ENCODE assay signal across 17 cellular contexts in genomic region chr9:1876891-1877496, GRCh38.
"Had no signal": no experiment of that assay in that cellular context is flagged by ENCODE, and none has a peak within 500 bp of the region (broad histone marks: within the 10 kb centered on the region; RNA-seq: fewer than 3 reads in every experiment).

No MANE protein-coding gene starts in this region.

- FAIRE-seq: frontal cortex, islet of Langerhans, urothelium cell line had no signal

- DNase-seq: activated effector memory CD4-positive, alpha-beta T cell treated with anti-CD3 and anti-CD28 coated beads, Interleukin-2, amount 50 U/mL, for 16 hours; caudate nucleus; colonic mucosa; effector CD8-positive, alpha-beta T cell; heart left ventricle; mammary epithelial cell; mucosa of descending colon; naive thymus-derived CD8-positive, alpha-beta T cell; nucleus accumbens; right lobe of liver; thyroid gland had no signal

- H3K27me3 ChIP-seq: colonic mucosa, heart left ventricle, right lobe of liver, thyroid gland had no signal

- H3K9me3 Mint-ChIP-seq: naive thymus-derived CD8-positive, alpha-beta T cell had no signal

- H3K9me3 ChIP-seq: colonic mucosa, heart left ventricle, mucosa of descending colon, right lobe of liver, thyroid gland had no signal

- ATAC-seq: heart left ventricle; left lobe of liver; mucosa of descending colon; naive thymus-derived CD8-positive, alpha-beta T cell; right lobe of liver; SK-N-SH treated with all-trans-retinoic acid at 6 μM for 48 hours had no signal

- H3K36me3 ChIP-seq: colonic mucosa, heart left ventricle, right lobe of liver, thyroid gland had no signal

- H3K4me3 ChIP-seq: colonic mucosa, heart left ventricle, mucosa of descending colon, right lobe of liver, thyroid gland had no signal

- H3K36me3 Mint-ChIP-seq: naive thymus-derived CD8-positive, alpha-beta T cell had no signal

- H3K4me3 Mint-ChIP-seq: naive thymus-derived CD8-positive, alpha-beta T cell had no signal

- H3K27ac ChIP-seq: colonic mucosa, heart left ventricle, right lobe of liver, thyroid gland had no signal

- H3K4me1 ChIP-seq: colonic mucosa, heart left ventricle, right lobe of liver, thyroid gland had no signal

- H3K27ac Mint-ChIP-seq: progenitor cell of endocrine pancreas had no signal
